Comparison of ENCODE assay signal across 17 cellular contexts in genomic region chr1:3028531-3029282, GRCh38. TPM values are rescaled to one million over a fixed set of nuclear protein-coding genes. Genes with fewer than 3 reads are reported as not detected.
A peak's percentile ranks its signal among the peaks of the same experiment; 100 is the strongest.
DNase-seq lines count a peak whose midpoint lies in the region; ATAC-seq and TF ChIP-seq lines count a peak whose summit lies in the region.
"Had no signal": no experiment of that assay in that cellular context is flagged by ENCODE, and none has a peak within 500 bp of the region (broad histone marks: within the 10 kb centered on the region; RNA-seq: fewer than 3 reads in every experiment).

No MANE protein-coding gene starts in this region.

- TF ChIP-seq CTCF in CD14-positive monocyte (IDR thresholded peaks at IDR 0.05) (no peak), activated B cell treated with CpG ODN at 0.5 μM for 24 hours (IDR thresholded peaks at IDR 0.05) (no peak), Caco-2 (IDR thresholded peaks at IDR 0.05; ENCODE audit: insufficient read depth in 1 of 2, low read depth in 1 of 2, low read length in 1 of 2, severe bottlenecking in 1 of 2, unreplicated experiment in 1 of 2) (no peak)

- H3K4me3 Mint-ChIP-seq in CD14-positive monocyte (no peak overlapping the region), activated B cell treated with CpG ODN at 0.5 μM for 24 hours (no peak overlapping the region), Caco-2 (ENCODE audit: unreplicated experiment) (no peak overlapping the region)
- H3K4me3 Mint-ChIP-seq: CD4-positive, CD25-positive, alpha-beta regulatory T cell had no signal

- no peaks in the 10 kb centered on the region for H3K36me3 ChIP-seq in Caco-2 (ENCODE audit: control insufficient read depth, insufficient read depth, low read length)
- H3K36me3 ChIP-seq: MG63 had no signal

- H3K4me1 ChIP-seq in Caco-2, result no peaks in the 10 kb centered on the region
- H3K4me1 ChIP-seq: A549 had no signal

- H3K27me3 Mint-ChIP-seq in CD14-positive monocyte (ENCODE audit: low read depth in 3 of 3) (peaks cover 3 to 5% (median 3%) of the 10 kb centered on the region in 3 donors), activated B cell treated with CpG ODN at 0.5 μM for 24 hours (no peaks in the 10 kb centered on the region), Caco-2 (ENCODE audit: insufficient read depth, unreplicated experiment) (peaks cover 3% of the 10 kb centered on the region)
- H3K27me3 Mint-ChIP-seq: CD4-positive, CD25-positive, alpha-beta regulatory T cell had no signal

- intact Hi-C loops in CD14-positive monocyte (cut with micrococcal nuclease), result no loop called here
- intact Hi-C loops in activated B cell treated with CpG ODN at 0.5 μM for 24 hours (cut with micrococcal nuclease), result no loop called here
- intact Hi-C loops in posterior vena cava (cut with DNase I), result no loop called here
- intact Hi-C loops in Caco-2 (cut with micrococcal nuclease; ENCODE audit: unreplicated experiment), result no loop called here

- no peaks in the 10 kb centered on the region for H3K36me3 Mint-ChIP-seq in CD14-positive monocyte
- no peaks in the 10 kb centered on the region for H3K36me3 Mint-ChIP-seq in activated B cell treated with CpG ODN at 0.5 μM for 24 hours (ENCODE audit: low read depth)
- H3K36me3 Mint-ChIP-seq in Caco-2 (ENCODE audit: insufficient read depth, unreplicated experiment), result no peaks in the 10 kb centered on the region
- H3K36me3 Mint-ChIP-seq: CD4-positive, CD25-positive, alpha-beta regulatory T cell had no signal

- ATAC-seq in activated B cell treated with CpG ODN at 0.5 μM for 24 hours (ENCODE audit: low read depth), result no peak
- ATAC-seq in GM19467 (IDR thresholded peaks at IDR 0.05; ENCODE audit: unreplicated experiment), result no peak
- ATAC-seq in HG02623 (IDR thresholded peaks at IDR 0.05; ENCODE audit: unreplicated experiment), result no peak
- ATAC-seq: A549 had no signal

- H3K4me1 Mint-ChIP-seq in CD14-positive monocyte, result no peaks in the 10 kb centered on the region
- H3K4me1 Mint-ChIP-seq in activated B cell treated with CpG ODN at 0.5 μM for 24 hours, result no peaks in the 10 kb centered on the region
- H3K4me1 Mint-ChIP-seq in Caco-2 (ENCODE audit: low read depth, unreplicated experiment), result no peaks in the 10 kb centered on the region

- DNase-seq in NCI-H82 (lab: John Stamatoyannopoulos, UW), result peak; percentile 25
- DNase-seq in NCI-H82 treated with DMSO at 0.1 percent for 48 hours (lab: John Stamatoyannopoulos, UW; ENCODE audit: unreplicated experiment), result no peak
- peak; percentile 26 for DNase-seq in CD14-positive monocyte (ENCODE audit: low spot score)
- peak; percentile 10 for DNase-seq in activated B cell treated with CpG ODN at 0.5 μM for 24 hours
- DNase-seq in posterior vena cava (ENCODE audit: low spot score), result peak; percentile 71
- DNase-seq in Caco-2, result no peak
- DNase-seq: Calu3; CD4-positive, CD25-positive, alpha-beta regulatory T cell; MG63; NCI-H1105 treated with DMSO at 0.1 percent for 48 hours; NCI-H1930; NCI-H510A treated with DMSO at 0.1 percent for 48 hours; NK-92 treated with Interleukin-12 subunit alpha and Interleukin-12 subunit beta, amount 100 ng/mL, for 24 hours had no signal

- POLR2A ChIA-PET in activated B cell treated with CpG ODN at 0.5 μM for 24 hours (lab: Charles Lee) (interaction anchor here (0.5 kb wide), 1 partner anchor 910 kb away, joined by 6 read pairs; no protein-coding TSS in a partner anchor), Caco-2 (lab: Charles Lee) (no interaction called here)

- no peaks in the 10 kb centered on the region for H3K9me3 ChIP-seq in Caco-2
- H3K9me3 ChIP-seq: A549, MG63 had no signal

- BruUV-seq in Caco-2 (replicated peaks; lab: Mats Ljungman, UMichigan), result no TSS peak

- H3K27ac Mint-ChIP-seq in CD14-positive monocyte (no peak overlapping the region), activated B cell treated with CpG ODN at 0.5 μM for 24 hours (no peak overlapping the region), Caco-2 (ENCODE audit: unreplicated experiment) (no peak overlapping the region)
- H3K27ac Mint-ChIP-seq: CD4-positive, CD25-positive, alpha-beta regulatory T cell had no signal

- H3K27me3 ChIP-seq in Caco-2 (replicated peaks; ENCODE audit: control insufficient read depth, insufficient read depth, low read length), result no peaks in the 10 kb centered on the region

- no peak overlapping the region for H3K4me3 ChIP-seq in Caco-2 (ENCODE audit: low read depth, low read length)
- H3K4me3 ChIP-seq: A549, MG63 had no signal

- CTCF ChIA-PET in activated B cell treated with CpG ODN at 0.5 μM for 24 hours (lab: Charles Lee), result no interaction called here
- CTCF ChIA-PET in Caco-2 (lab: Charles Lee), result no interaction called here

- H3K9me3 Mint-ChIP-seq in CD14-positive monocyte, result no peaks in the 10 kb centered on the region
- H3K9me3 Mint-ChIP-seq in activated B cell treated with CpG ODN at 0.5 μM for 24 hours, result no peaks in the 10 kb centered on the region
- no peaks in the 10 kb centered on the region for H3K9me3 Mint-ChIP-seq in Caco-2 (ENCODE audit: unreplicated experiment)

RNA-seq across cellular contexts. Expression of gene ACTRT2, which starts 7.4 kb away (rescaled TPM):
- polyA plus RNA-seq in CD14-positive monocyte, result not detected
- total RNA-seq in activated B cell treated with CpG ODN at 0.5 μM for 24 hours, result not detected in 2 replicates
- not detected for total RNA-seq in posterior vena cava
- total RNA-seq in Caco-2 (2022), result not detected in 2 replicates
- total RNA-seq: Calu3; CD4-positive, CD25-positive, alpha-beta regulatory T cell; SK-MEL-5 had no signal
- polyA plus RNA-seq: A549; CD4-positive, CD25-positive, alpha-beta regulatory T cell had no signal

RNA-seq across cellular contexts. Expression of gene PRDM16, which starts 40.3 kb away (rescaled TPM):
- not detected for polyA plus RNA-seq in CD14-positive monocyte
- total RNA-seq in activated B cell treated with CpG ODN at 0.5 μM for 24 hours (not detected in 2 replicates), posterior vena cava (10 to 100 TPM; 15.8 to 21.1 TPM), Caco-2 (2022) (4.2 and 5.3 TPM in 2 replicates)
- polyA plus RNA-seq: CD4-positive, CD25-positive, alpha-beta regulatory T cell had no signal

Comparison
In these comparisons a context has a peak if more than half of its experiments do, and no peak if none do; other contexts are left out.
1. DNase-seq: peak in NCI-H82 (single experiment), CD14-positive monocyte (single experiment), activated B cell treated with CpG ODN at 0.5 μM for 24 hours (single experiment) and posterior vena cava (single experiment); none in NCI-H82 treated with DMSO at 0.1 percent for 48 hours (single experiment) and Caco-2 (0 of 2).